ENCODE assay signal across 25 cellular contexts in genomic region chr11:80686889-80687288, GRCh38.
"Had no signal": no experiment of that assay in that cellular context is flagged by ENCODE, and none has a peak within 500 bp of the region (broad histone marks: within the 10 kb centered on the region; RNA-seq: fewer than 3 reads in every experiment).

No MANE protein-coding gene starts in this region.

- H3K9ac ChIP-seq: neural progenitor cell, parathyroid adenoma had no signal

- H3K9me3 ChIP-seq: ovary, psoas muscle, right lobe of liver, sigmoid colon, stomach, thoracic aorta, thyroid gland, tibial nerve, upper lobe of left lung, vagina had no signal

- H3K27me3 ChIP-seq: neural progenitor cell, ovary, right lobe of liver, sigmoid colon, stomach, thyroid gland, tibial nerve, upper lobe of left lung, vagina had no signal

- ATAC-seq: psoas muscle; right cardiac atrium; right lobe of liver; stimulated activated effector memory CD8-positive, alpha-beta T cell treated with anti-CD3 and anti-CD28 coated beads, Interleukin-12 subunit alpha, Interleukin-12 subunit beta, amount 100 ng/mL, for 72 hours; stimulated activated naive B cell treated with anti-CD40 and anti-IgM and Interleukin-4, amounts not matched to agents 10 μg/mL and 1 μg/mL and 100 μg/mL, for 72 hours had no signal

- H3K36me3 ChIP-seq: neural progenitor cell, ovary, right lobe of liver, sigmoid colon, stomach, thoracic aorta, thyroid gland, tibial nerve, upper lobe of left lung, vagina had no signal

- H3K4me3 ChIP-seq: neural progenitor cell, ovary, psoas muscle, right lobe of liver, sigmoid colon, stomach, thoracic aorta, thyroid gland, tibial nerve, upper lobe of left lung, vagina had no signal

- FAIRE-seq: small intestine, urothelium cell line had no signal

- H3K27ac ChIP-seq: neural progenitor cell, ovary, parathyroid adenoma, psoas muscle, right lobe of liver, sigmoid colon, stomach, thoracic aorta, thyroid gland, tibial nerve, upper lobe of left lung, vagina had no signal

- H3K4me1 ChIP-seq: neural progenitor cell, parathyroid adenoma, psoas muscle, right lobe of liver, sigmoid colon, stomach, thyroid gland, tibial nerve, upper lobe of left lung, vagina had no signal

- DNase-seq: occipital lobe; ovary; posterior cingulate gyrus; psoas muscle; right cardiac atrium; right lobe of liver; sigmoid colon; small intestine; stimulated activated CD4-positive, alpha-beta T cell treated with anti-CD3 and anti-CD28 coated beads, Interleukin-15, amount 100 ng/mL, for 24 hours; stimulated activated CD4-positive, alpha-beta T cell treated with anti-CD3 and anti-CD28 coated beads, Interleukin-2, amount 100 ng/mL, for 24 hours; stimulated activated CD4-positive, alpha-beta T cell treated with anti-CD3 and anti-CD28 coated beads, Interleukin-2, amount 100 ng/mL, for 48 hours; stimulated activated CD4-positive, alpha-beta T cell treated with anti-CD3 and anti-CD28 coated beads, Interleukin-4, amount 100 ng/mL, for 24 hours; stimulated activated naive B cell treated with anti-CD40 and anti-IgM and Interleukin-4, amounts not matched to agents 10 μg/mL and 1 μg/mL and 100 μg/mL, for 72 hours; stimulated activated naive CD4-positive, alpha-beta T cell treated with Interleukin-2 at 50 U/mL for 16 hours; stomach; thyroid gland; trophoblast cell; upper lobe of left lung had no signal
